ENCODE assay signal across 2 cellular contexts in genomic region chr17:63843387-63844292, GRCh38.
TF ChIP-seq lines count a peak whose summit lies in the region.

No MANE protein-coding gene starts in this region.

TF ChIP-seq in SK-N-SH, 30 proteins besides CTCF, POLR2A, EP300 and RAD21 (continued from another document):
- no peak for TF ChIP-seq IRF3 (IDR thresholded peaks at IDR 0.05; ENCODE audit: low read depth, low read length)
- TF ChIP-seq JUND (IDR thresholded peaks at IDR 0.05): no peak
- no peak for TF ChIP-seq TAF1 (IDR thresholded peaks at IDR 0.05; ENCODE audit: borderline replicate concordance, low read depth, low read length)
- no peak for TF ChIP-seq POLR2AphosphoS5 (IDR thresholded peaks at IDR 0.05; ENCODE audit: low read depth, low read length)
- TF ChIP-seq MEF2A (IDR thresholded peaks at IDR 0.05; ENCODE audit: borderline replicate concordance, low read depth): no peak
- TF ChIP-seq YY1 (IDR thresholded peaks at IDR 0.05; ENCODE audit: low read depth): no peak
- TF ChIP-seq RFX5 (IDR thresholded peaks at IDR 0.05; ENCODE audit: low read length): no peak
- no peak for TF ChIP-seq SIN3A (IDR thresholded peaks at IDR 0.05; ENCODE audit: borderline replicate concordance, low read depth, low read length)
- TF ChIP-seq ZBTB33 (IDR thresholded peaks at IDR 0.05; ENCODE audit: borderline replicate concordance, low read depth): no peak
- no peak for TF ChIP-seq SMC3 (IDR thresholded peaks at IDR 0.05; ENCODE audit: low read depth, low read length)
- no peak for TF ChIP-seq USF1 (IDR thresholded peaks at IDR 0.05; ENCODE audit: borderline replicate concordance, low read depth)
TF ChIP-seq in SK-N-SH: peak in this region for 0.

TF ChIP-seq in SK-N-SH treated with all-trans-retinoic acid at 6 μM for 48 hours, 23 proteins besides CTCF, POLR2A, EP300 and RAD21 (continued from another document):
- TF ChIP-seq TCF4 (CRISPR knock-in tag; IDR thresholded peaks at IDR 0.05; ENCODE audit: borderline replicate concordance) (no peak), ARNTL (CRISPR knock-in tag; IDR thresholded peaks at IDR 0.05; ENCODE audit: borderline replicate concordance, low read depth) (no peak)
TF ChIP-seq in SK-N-SH treated with all-trans-retinoic acid at 6 μM for 48 hours: peak in this region for 0.
